ENCODE assay signal across 8 cellular contexts in the genomic region with DNA sequence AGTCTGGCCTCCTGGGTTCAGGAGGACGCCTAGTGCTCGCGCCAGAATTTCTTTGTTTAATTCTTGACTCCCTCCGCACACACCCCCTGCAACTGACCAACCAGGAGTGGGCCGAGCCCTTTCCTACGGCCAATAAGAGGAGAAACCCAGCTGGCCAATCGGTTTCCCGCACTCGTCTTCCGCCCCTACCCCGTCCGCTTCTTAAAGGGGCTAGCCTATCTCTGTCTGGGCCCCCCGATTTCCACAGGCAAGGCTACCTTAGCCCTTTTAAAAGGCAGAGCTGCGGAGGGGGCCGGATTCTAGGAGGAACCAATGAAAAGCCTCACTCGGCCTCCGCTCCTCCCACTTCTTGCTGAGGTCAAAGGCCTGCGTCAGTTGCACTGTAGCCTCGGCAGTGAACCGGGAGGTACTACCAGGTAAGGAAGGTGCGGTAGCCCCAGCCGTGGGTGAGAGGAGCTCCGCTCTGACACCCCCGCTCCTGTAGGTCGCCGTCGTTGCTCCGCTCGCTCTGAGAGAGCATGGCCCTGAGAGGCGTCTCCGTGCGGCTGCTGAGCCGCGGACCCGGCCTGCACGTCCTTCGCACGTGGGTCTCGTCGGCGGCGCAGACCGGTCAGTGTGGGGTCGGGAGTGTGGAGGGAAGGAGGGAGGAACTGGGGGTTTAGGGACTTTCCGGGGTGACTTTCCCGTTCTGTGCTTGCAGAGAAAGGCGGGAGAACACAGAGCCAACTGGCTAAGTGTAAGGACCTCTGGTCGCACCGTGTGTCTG.
DNase-seq lines count a peak whose midpoint lies in the region; ATAC-seq and TF ChIP-seq lines count a peak whose summit lies in the region.

A gene (plus strand): TSS at position 374 of the 766 bp plus-strand sequence. CDS start 145 bp downstream, at position 519.

- ATAC-seq in GM19023 (IDR thresholded peaks at IDR 0.05; ENCODE audit: unreplicated experiment): peak; percentile 94
- peak; percentile 91 for ATAC-seq in HG03280 (IDR thresholded peaks at IDR 0.05; ENCODE audit: unreplicated experiment)
- ATAC-seq in activated CD4-positive, CD25-positive, alpha-beta regulatory T cell treated with anti-CD3 and anti-CD28 coated beads, Interleukin-2, amount 50 U/mL, for 24 hours: peak; percentile 98

- H3K4me3 ChIP-seq in AG09309 (ENCODE audit: control insufficient read depth, low read depth, low read length): peak within 1 kb of the TSS; percentile 96

- DNase-seq in AG09309 (ENCODE audit: low read depth) (peak; percentile 93), NCI-H446 treated with DMSO at 0.1 percent for 48 hours (lab: John Stamatoyannopoulos, UW) (peak; percentile 99), cerebellar cortex (ENCODE audit: low spot score) (peak; percentile 100), iris pigment epithelial cell (ENCODE audit: low read depth) (peak; percentile 100)
- peak; percentile 89 to 96 for DNase-seq in stimulated activated CD4-positive, alpha-beta T cell treated with anti-CD3 and anti-CD28 coated beads, Interleukin-12 subunit alpha, Interleukin-12 subunit beta, amount 100 ng/mL, for 24 hours (ENCODE audit: low read depth in 2 of 2)

- no peak for TF ChIP-seq CTCF in AG09309 (IDR thresholded peaks at IDR 0.05; ENCODE audit: control insufficient read depth, insufficient read depth, low read depth, low read length, missing control alignments)

Comparison
In these comparisons a context has a peak if more than half of its experiments do, and no peak if none do; other contexts are left out.
1. Peak in every context shown above with its lines: DNase-seq, ATAC-seq and H3K4me3 ChIP-seq.